11 cellular contexts compared by ENCODE assay signal in genomic region chr2:36380624-36381481, GRCh38. TPM values are rescaled to one million over a fixed set of nuclear protein-coding genes. Genes with fewer than 3 reads are reported as not detected.
DNase-seq lines count a peak whose midpoint lies in the region; ATAC-seq, FAIRE-seq and TF ChIP-seq lines count a peak whose summit lies in the region.
"Had no signal": no experiment of that assay in that cellular context is flagged by ENCODE, and none has a peak within 500 bp of the region (broad histone marks: within the 10 kb centered on the region; RNA-seq: fewer than 3 reads in every experiment).

No MANE protein-coding gene starts in this region.

- no peaks in the 10 kb centered on the region for H3K4me1 Mint-ChIP-seq in activated CD4-positive, alpha-beta T cell treated with anti-CD3 and anti-CD28 coated beads, Interleukin-2, amount 10 ng/mL, durations not matched to agents 7 days and 5 days
- H3K4me1 Mint-ChIP-seq: naive thymus-derived CD4-positive, alpha-beta T cell had no signal

- ATAC-seq in GM12878 = no peak
- no peak for ATAC-seq in GM21447 (IDR thresholded peaks at IDR 0.05; ENCODE audit: unreplicated experiment)
- ATAC-seq: naive thymus-derived CD4-positive, alpha-beta T cell had no signal

- no TSS peak for BruUV-seq in GM12878 (replicated peaks; lab: Mats Ljungman, UMichigan)

- CTCF ChIA-PET in GM12878 (lab: Yijun Ruan, JAX) = no interaction called here
- CTCF ChIA-PET in activated CD4-positive, alpha-beta T cell treated with anti-CD3 and anti-CD28 coated beads, Interleukin-2, amount 10 ng/mL, durations not matched to agents 7 days and 5 days (lab: Charles Lee) = interaction anchor here (0.5 kb wide), 1 partner anchor 94 kb away, joined by 3 read pairs; no protein-coding TSS in a partner anchor

- DNase-seq in HuH-7 (ENCODE audit: low spot score) (peak; percentile 74), GM12878 (ENCODE audit: low read depth, low spot score) (no peak), kidney glomerular epithelial cell (lab: John Stamatoyannopoulos, UW) (peak; percentile 86), testis (peak; percentile 60), NCI-H2196 (lab: John Stamatoyannopoulos, UW; ENCODE audit: unreplicated experiment) (no peak), HPDE6-E6E7 (ENCODE audit: extremely low spot score) (no peak)
- no peak for DNase-seq in activated CD4-positive, alpha-beta T cell treated with anti-CD3 and anti-CD28 coated beads, Interleukin-2, amount 10 ng/mL, durations not matched to agents 7 days and 5 days
- DNase-seq: effector memory CD4-positive, alpha-beta T cell; KBM-7; naive thymus-derived CD4-positive, alpha-beta T cell had no signal

- TF ChIP-seq CTCF in GM12878 (IDR thresholded peaks at IDR 0.05 in 2 of 3, conservative IDR thresholded peaks at IDR 0.05 in 1 of 3; ENCODE audit: control insufficient read depth in 2 of 3, extremely low read depth in 1 of 3, insufficient read depth in 1 of 3, low read depth in 3 of 3, low read length in 3 of 3) (no peak), testis (IDR thresholded peaks at IDR 0.05) (no peak)

- RAD21 ChIA-PET in GM12878 (lab: Charles Lee; ENCODE audit: unreplicated experiment) = no interaction called here

- no peaks in the 10 kb centered on the region for H3K9me3 ChIP-seq in GM12878 (replicated peaks; ENCODE audit: control insufficient read depth, insufficient read depth, low read length)
- no peaks in the 10 kb centered on the region for H3K9me3 ChIP-seq in testis

- intact Hi-C loops in GM12878 (cut with micrococcal nuclease; ENCODE audit: unreplicated experiment) = no loop called here
- intact Hi-C loops in testis (cut with DNase I; ENCODE audit: low total_unique reads) = no loop called here

- peaks cover 3% of the 10 kb centered on the region for H3K27me3 Mint-ChIP-seq in activated CD4-positive, alpha-beta T cell treated with anti-CD3 and anti-CD28 coated beads, Interleukin-2, amount 10 ng/mL, durations not matched to agents 7 days and 5 days

- H3K27me3 ChIP-seq in GM12878 (replicated peaks in 1 of 2; ENCODE audit: control insufficient read depth in 2 of 2, insufficient read depth in 2 of 2, low read length in 1 of 2) = no peaks in the 10 kb centered on the region; a peak in 1 of 4 replicates
- no peaks in the 10 kb centered on the region for H3K27me3 ChIP-seq in testis

- TF ChIP-seq EP300 in GM12878 (IDR thresholded peaks at IDR 0.05; ENCODE audit: borderline replicate concordance in 1 of 2, control insufficient read depth in 1 of 2, low read depth in 2 of 2, low read length in 2 of 2) = no peak

- in situ Hi-C loops in GM12878 (cut with MboI) = no loop called here

- no peak overlapping the region for H3K9ac ChIP-seq in GM12878 (ENCODE audit: control insufficient read depth, insufficient read depth, low read length)

- SMC1A ChIA-PET in GM12878 (lab: Charles Lee; ENCODE audit: uncharacterized antibody, unreplicated experiment) = no interaction called here

- H3K9me3 Mint-ChIP-seq in activated CD4-positive, alpha-beta T cell treated with anti-CD3 and anti-CD28 coated beads, Interleukin-2, amount 10 ng/mL, durations not matched to agents 7 days and 5 days = no peaks in the 10 kb centered on the region
- H3K9me3 Mint-ChIP-seq: naive thymus-derived CD4-positive, alpha-beta T cell had no signal

- H3K36me3 Mint-ChIP-seq in activated CD4-positive, alpha-beta T cell treated with anti-CD3 and anti-CD28 coated beads, Interleukin-2, amount 10 ng/mL, durations not matched to agents 7 days and 5 days (ENCODE audit: low read depth) = no peaks in the 10 kb centered on the region

- 28% methylated on average over 13 of the region's 15 CpGs for WGBS in GM12878 (ENCODE audit: insufficient coverage, insufficient replicate concordance, low lambda C conversion rate, missing lambda C conversion rate)
- WGBS in testis, 2 donors = 66 to 70% methylated on average over 11 to 15 of the region's 15 CpGs

- POLR2A ChIA-PET in GM12878 (lab: Charles Lee) = no interaction called here
- POLR2A ChIA-PET in activated CD4-positive, alpha-beta T cell treated with anti-CD3 and anti-CD28 coated beads, Interleukin-2, amount 10 ng/mL, durations not matched to agents 7 days and 5 days (lab: Charles Lee) = no interaction called here

- H3K4me3 Mint-ChIP-seq in activated CD4-positive, alpha-beta T cell treated with anti-CD3 and anti-CD28 coated beads, Interleukin-2, amount 10 ng/mL, durations not matched to agents 7 days and 5 days = no peak overlapping the region
- H3K4me3 Mint-ChIP-seq: naive thymus-derived CD4-positive, alpha-beta T cell had no signal

- H3K4me2 ChIP-seq in GM12878 (ENCODE audit: control insufficient read depth, insufficient read depth) = no peak overlapping the region

- FAIRE-seq in GM12878 (lab: Jason Lieb, UNC) = no peak

- H3K4me1 ChIP-seq in GM12878 (ENCODE audit: control insufficient read depth, insufficient read depth, low read length) = no peaks in the 10 kb centered on the region
- peaks cover 24% of the 10 kb centered on the region for H3K4me1 ChIP-seq in testis

- no peak for TF ChIP-seq RAD21 in GM12878 (IDR thresholded peaks at IDR 0.05; ENCODE audit: insufficient read depth, low read depth, low read length)

- H3K79me2 ChIP-seq in GM12878 (ENCODE audit: control insufficient read depth, insufficient read depth, low read length) = no peaks in the 10 kb centered on the region

- TF ChIP-seq POLR2A in GM12878 (IDR thresholded peaks at IDR 0.05; ENCODE audit: low read depth, low read length) (no peak), testis (IDR thresholded peaks at IDR 0.05) (no peak)

- H3K4me3 ChIP-seq in GM12878 = no peak overlapping the region
- H3K4me3 ChIP-seq in testis = no peak overlapping the region

- H3K36me3 ChIP-seq in GM12878 (ENCODE audit: control insufficient read depth in 2 of 2, insufficient read depth in 2 of 2, low read length in 1 of 2) (no peaks in the 10 kb centered on the region), testis (ENCODE audit: low read depth, missing control alignments) (no peaks in the 10 kb centered on the region)

- H2AFZ ChIP-seq in GM12878 (ENCODE audit: control insufficient read depth, low read depth, low read length) = no peak overlapping the region

- no peak overlapping the region for H3K27ac Mint-ChIP-seq in activated CD4-positive, alpha-beta T cell treated with anti-CD3 and anti-CD28 coated beads, Interleukin-2, amount 10 ng/mL, durations not matched to agents 7 days and 5 days
- H3K27ac Mint-ChIP-seq: naive thymus-derived CD4-positive, alpha-beta T cell had no signal

- H4K20me1 ChIP-seq in GM12878 (ENCODE audit: control insufficient read depth, insufficient read depth) = no peaks in the 10 kb centered on the region

- H3K27ac ChIP-seq in GM12878 (ENCODE audit: control insufficient read depth, insufficient read depth) (no peak overlapping the region), testis (peak overlapping the region in 1 of 2 donors; percentile 19)

TF ChIP-seq in GM12878, 131 proteins besides CTCF, POLR2A, EP300 and RAD21 (continues in another document):
- TF ChIP-seq NBN (IDR thresholded peaks at IDR 0.05) = no peak
- TF ChIP-seq, protein P1, sequence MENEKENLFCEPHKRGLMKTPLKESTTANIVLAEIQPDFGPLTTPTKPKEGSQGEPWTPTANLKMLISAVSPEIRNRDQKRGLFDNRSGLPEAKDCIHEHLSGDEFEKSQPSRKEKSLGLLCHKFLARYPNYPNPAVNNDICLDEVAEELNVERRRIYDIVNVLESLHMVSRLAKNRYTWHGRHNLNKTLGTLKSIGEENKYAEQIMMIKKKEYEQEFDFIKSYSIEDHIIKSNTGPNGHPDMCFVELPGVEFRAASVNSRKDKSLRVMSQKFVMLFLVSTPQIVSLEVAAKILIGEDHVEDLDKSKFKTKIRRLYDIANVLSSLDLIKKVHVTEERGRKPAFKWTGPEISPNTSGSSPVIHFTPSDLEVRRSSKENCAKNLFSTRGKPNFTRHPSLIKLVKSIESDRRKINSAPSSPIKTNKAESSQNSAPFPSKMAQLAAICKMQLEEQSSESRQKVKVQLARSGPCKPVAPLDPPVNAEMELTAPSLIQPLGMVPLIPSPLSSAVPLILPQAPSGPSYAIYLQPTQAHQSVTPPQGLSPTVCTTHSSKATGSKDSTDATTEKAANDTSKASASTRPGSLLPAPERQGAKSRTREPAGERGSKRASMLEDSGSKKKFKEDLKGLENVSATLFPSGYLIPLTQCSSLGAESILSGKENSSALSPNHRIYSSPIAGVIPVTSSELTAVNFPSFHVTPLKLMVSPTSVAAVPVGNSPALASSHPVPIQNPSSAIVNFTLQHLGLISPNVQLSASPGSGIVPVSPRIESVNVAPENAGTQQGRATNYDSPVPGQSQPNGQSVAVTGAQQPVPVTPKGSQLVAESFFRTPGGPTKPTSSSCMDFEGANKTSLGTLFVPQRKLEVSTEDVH (IDR thresholded peaks at IDR 0.05; ENCODE audit: low read depth, partially characterized antibody) = no peak

RNA-seq across cellular contexts. Expression of gene CRIM1, which starts 25.3 kb away (rescaled TPM):
- 29.3 and 44.0 TPM in 2 replicates for total RNA-seq in GM12878 (2013; cell fraction: nucleolus; rRNA removed)
- total RNA-seq in GM12878 (2014; rRNA removed) = 7.2 and 7.4 TPM in 2 replicates
- 2.8 and 3.9 TPM in 2 replicates for total RNA-seq in GM12878 (2014; rRNA removed; fragmentation: Illumina TruSeq; extraction: Trizol)
- total RNA-seq in GM12878 (2021) = 6.5 and 7.0 TPM in 2 replicates
- polyA plus RNA-seq in GM12878 (2011; ENCODE audit: low read depth) = 1.0 TPM
- polyA plus RNA-seq in GM12878 (2011; rRNA removed) = 1.0 and 1.3 TPM in 2 replicates
- 1.2 and 1.5 TPM in 2 replicates for polyA plus RNA-seq in GM12878 (2011; cell fraction: cytosol; rRNA removed)
- 1.0 and 2.2 TPM in 2 replicates for polyA plus RNA-seq in GM12878 (2011; cell fraction: nucleus; rRNA removed)
- polyA plus RNA-seq in GM12878 (2012) = 1.5 and 3.6 TPM in 2 replicates
- polyA plus RNA-seq in GM12878 (2014; fragmentation: Illumina TruSeq; extraction: Trizol) = 3.6 and 3.8 TPM in 2 replicates
- polyA plus RNA-seq in GM12878 (2014; fragmentation: Nextera tagmentation; extraction: Ambion mirVana) = 1 to 10 TPM; 2.1 to 2.4 TPM
- polyA plus RNA-seq in GM12878 (2014; rRNA removed) = 3.4 and 3.9 TPM in 2 replicates
- under 1 TPM; 0.42 to 0.63 TPM for polyA plus RNA-seq in GM12878 (2016; fragmentation: Nextera tagmentation; extraction: Ambion mirVana)
- polyA minus RNA-seq in GM12878 (2011; rRNA and poly(A)+ RNA removed) = 3.4 and 8.1 TPM in 2 replicates
- 3.7 and 4.2 TPM in 2 replicates for polyA minus RNA-seq in GM12878 (2011; cell fraction: cytosol; rRNA and poly(A)+ RNA removed)
- 5.0 and 9.1 TPM in 2 replicates for polyA minus RNA-seq in GM12878 (2011; cell fraction: nucleus; rRNA and poly(A)+ RNA removed)
- total RNA-seq in testis = 10 to 100 TPM; 68.4 to 94.1 TPM
- polyA plus RNA-seq in testis (ENCODE audit: insufficient read depth, low read depth, low replicate concordance) = 38.2 TPM
- 1 to 10 TPM; 1.8 to 2.3 TPM for total RNA-seq in activated CD4-positive, alpha-beta T cell treated with anti-CD3 and anti-CD28 coated beads, Interleukin-2, amount 10 ng/mL, durations not matched to agents 7 days and 5 days

Comparison
In these comparisons a context has a peak if more than half of its experiments do, and no peak if none do; other contexts are left out.
1. DNase-seq: peak in HuH-7 (single experiment), kidney glomerular epithelial cell (single experiment) and testis (single experiment); none in GM12878 (single experiment), NCI-H2196 (single experiment), HPDE6-E6E7 (single experiment) and activated CD4-positive, alpha-beta T cell treated with anti-CD3 and anti-CD28 coated beads, Interleukin-2, amount 10 ng/mL, durations not matched to agents 7 days and 5 days (single experiment).